ENCODE assay signal across 16 cellular contexts in the genomic region with DNA sequence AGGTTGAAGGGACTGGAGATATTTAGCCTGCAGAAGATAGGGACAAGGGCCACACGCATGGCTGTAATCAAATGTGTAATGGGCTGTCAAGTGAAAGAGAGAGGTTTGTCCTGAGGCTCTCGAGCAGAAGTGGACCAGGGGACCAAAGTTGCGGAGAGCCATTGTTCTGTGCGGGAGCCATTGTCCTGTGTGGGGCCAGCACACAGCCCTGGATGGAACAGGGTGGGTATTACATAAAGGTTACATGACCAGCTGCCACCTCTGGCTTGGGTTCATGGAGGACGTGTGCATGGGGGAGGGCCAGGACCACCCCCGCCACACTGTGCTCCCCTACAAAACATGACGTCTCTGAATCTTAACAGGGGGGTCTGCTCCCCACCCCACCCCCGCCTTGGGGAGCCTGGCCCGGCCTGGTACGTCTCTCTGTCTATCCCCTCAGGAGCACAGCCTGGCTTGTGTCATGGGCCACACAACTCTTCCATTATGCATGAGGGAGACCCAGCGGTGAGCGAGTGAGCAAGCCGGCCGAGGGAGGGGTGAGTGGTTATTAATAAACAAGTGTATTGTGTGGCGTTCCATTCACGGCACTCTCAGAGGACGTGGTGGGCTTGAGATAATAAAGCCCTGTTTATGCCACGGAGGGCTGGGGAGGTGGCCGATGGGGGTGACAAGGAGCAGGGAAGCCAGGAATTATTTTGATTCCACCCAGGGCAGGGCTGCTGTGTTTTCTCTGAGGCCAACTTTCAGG. TPM values are rescaled to one million over a fixed set of nuclear protein-coding genes. Genes with fewer than 3 reads are reported as not detected.
DNase-seq lines count a peak whose midpoint lies in the region; ATAC-seq, FAIRE-seq and TF ChIP-seq lines count a peak whose summit lies in the region.
"Had no signal": no experiment of that assay in that cellular context is flagged by ENCODE, and none has a peak within 500 bp of the region (broad histone marks: within the 10 kb centered on the region; RNA-seq: fewer than 3 reads in every experiment).

Gene NFASC (plus strand): TSS at position 698 of the 748 bp plus-strand sequence. CDS start 73,454 bp downstream, outside the sequence.

- peaks cover 29% of the 10 kb centered on the region for H3K4me1 ChIP-seq in right cardiac atrium (ENCODE audit: control insufficient read depth, insufficient read depth, low read length)
- H3K4me1 ChIP-seq in CD8-positive, alpha-beta memory T cell (ENCODE audit: insufficient read depth, low read length) = no peaks in the 10 kb centered on the region
- H3K4me1 ChIP-seq: thyroid gland had no signal

- no peaks in the 10 kb centered on the region for H3K9me3 Mint-ChIP-seq in CD8-positive, alpha-beta memory T cell
- H3K9me3 Mint-ChIP-seq: central memory CD8-positive, alpha-beta T cell had no signal

- CTCF ChIA-PET in CD8-positive, alpha-beta memory T cell (lab: Charles Lee) = no interaction called here

- no peaks in the 10 kb centered on the region for H3K36me3 Mint-ChIP-seq in CD8-positive, alpha-beta memory T cell

- TF ChIP-seq CTCF in bronchial epithelial cell (IDR thresholded peaks at IDR 0.05; ENCODE audit: insufficient read depth, low read length, severe bottlenecking) = no peak

- FAIRE-seq in bronchial epithelial cell (lab: Jason Lieb, UNC) = peak; percentile 82

- H3K27ac Mint-ChIP-seq in CD8-positive, alpha-beta memory T cell = no peak within 1 kb of the TSS

- ATAC-seq in right cardiac atrium = no peak
- ATAC-seq: HCT116, left lobe of liver had no signal

- H3K27me3 ChIP-seq in bronchial epithelial cell (ENCODE audit: control insufficient read depth, insufficient read depth, low read length) (no peaks in the 10 kb centered on the region), right cardiac atrium (ENCODE audit: control insufficient read depth, insufficient read depth) (no peaks in the 10 kb centered on the region)
- no peaks in the 10 kb centered on the region for H3K27me3 ChIP-seq in CD8-positive, alpha-beta memory T cell (ENCODE audit: insufficient read depth, low read length, poor library complexity, severe bottlenecking)
- H3K27me3 ChIP-seq: thyroid gland had no signal

- intact Hi-C loops in right cardiac atrium (cut with DNase I) = no loop called here
- intact Hi-C loops in posterior cingulate gyrus (cut with DNase I) = no loop called here

- DNase-seq in Ammon's horn (ENCODE audit: low spot score) = peak; percentile 96
- no peak for DNase-seq in bronchial epithelial cell (ENCODE audit: low read depth)
- peak in 1 of 3 donors; percentile 61 for DNase-seq in right cardiac atrium
- peak; percentile 62 to 97 (median 82) for DNase-seq in posterior cingulate gyrus
- no peak for DNase-seq in CD8-positive, alpha-beta memory T cell
- DNase-seq in activated T-cell treated with anti-CD3 and anti-CD28 coated beads, Interleukin-2, amount 50 U/mL, for 48 hours = no peak
- DNase-seq in cerebellar cortex (ENCODE audit: low spot score) = no peak
- DNase-seq in activated naive CD4-positive, alpha-beta T cell treated with anti-CD3 and anti-CD28 coated beads, Interleukin-2, amount 50 U/mL, for 16 hours = no peak
- DNase-seq: NCI-H1436, NCI-H748 treated with DMSO at 0.1 percent for 48 hours, SHP77 treated with DMSO at 0.1 percent for 48 hours, thyroid gland had no signal

- H3K36me3 ChIP-seq in bronchial epithelial cell (ENCODE audit: control insufficient read depth, insufficient read depth, low read length) = no peaks in the 10 kb centered on the region
- no peaks in the 10 kb centered on the region for H3K36me3 ChIP-seq in CD8-positive, alpha-beta memory T cell (ENCODE audit: insufficient read depth, low read length)
- H3K36me3 ChIP-seq: thyroid gland had no signal

- no peak within 1 kb of the TSS for H3K4me3 Mint-ChIP-seq in CD8-positive, alpha-beta memory T cell
- H3K4me3 Mint-ChIP-seq: central memory CD8-positive, alpha-beta T cell had no signal

- no peaks in the 10 kb centered on the region for H3K9me3 ChIP-seq in right cardiac atrium (ENCODE audit: control insufficient read depth, low read length)
- H3K9me3 ChIP-seq in CD8-positive, alpha-beta memory T cell (ENCODE audit: low read length) = no peaks in the 10 kb centered on the region
- H3K9me3 ChIP-seq: thyroid gland had no signal

- H3K4me1 Mint-ChIP-seq in CD8-positive, alpha-beta memory T cell = no peaks in the 10 kb centered on the region
- H3K4me1 Mint-ChIP-seq: central memory CD8-positive, alpha-beta T cell had no signal

- POLR2A ChIA-PET in CD8-positive, alpha-beta memory T cell (lab: Charles Lee) = no interaction called here

- H3K27ac ChIP-seq in right cardiac atrium (ENCODE audit: low read length) = peak within 1 kb of the TSS; percentile 13
- H3K27ac ChIP-seq in CD8-positive, alpha-beta memory T cell (ENCODE audit: low read depth, low read length) = no peak within 1 kb of the TSS
- H3K27ac ChIP-seq: thyroid gland had no signal

- H3K4me3 ChIP-seq in bronchial epithelial cell (ENCODE audit: low read depth, low read length) (no peak within 1 kb of the TSS), right cardiac atrium (ENCODE audit: low read length) (no peak within 1 kb of the TSS)
- no peak within 1 kb of the TSS for H3K4me3 ChIP-seq in CD8-positive, alpha-beta memory T cell (ENCODE audit: low read length)
- H3K4me3 ChIP-seq: thyroid gland had no signal

- WGBS in right cardiac atrium = 66% methylated on average over 19 of the region's 19 CpGs

- H3K27me3 Mint-ChIP-seq in CD8-positive, alpha-beta memory T cell = peaks cover 21 to 24% of the 10 kb centered on the region in 2 donors

RNA-seq across cellular contexts. Expression of gene NFASC, which starts in this region (rescaled TPM):
- 0.53 and 1.0 TPM in 2 replicates for total RNA-seq in bronchial epithelial cell
- total RNA-seq in right cardiac atrium = 10 to 100 TPM; 59.5 to 94.2 (median 67.1) TPM
- 44.2 TPM for polyA plus RNA-seq in right cardiac atrium
- total RNA-seq in CD8-positive, alpha-beta memory T cell = under 1 TPM; 0.11 to 0.16 TPM
- not detected for polyA plus RNA-seq in CD8-positive, alpha-beta memory T cell
- total RNA-seq: pulmonary artery endothelial cell had no signal

Comparison
In these comparisons a context has a peak if more than half of its experiments do, and no peak if none do; other contexts are left out.
1. RNA of gene NFASC (total RNA-seq): 59.5 to 94.2 TPM in right cardiac atrium; 0.53 to 1.0 TPM in bronchial epithelial cell and 0.11 to 0.16 TPM in CD8-positive, alpha-beta memory T cell; every median in the first group is over 10 times any median in the second.
2. RNA of gene NFASC (polyA plus RNA-seq): 44.2 TPM in right cardiac atrium (single experiment); not detected in CD8-positive, alpha-beta memory T cell (single experiment); every median in the first group is over 10 times any median in the second.
3. DNase-seq: peak in Ammon's horn (single experiment) and posterior cingulate gyrus (10 of 10); none in bronchial epithelial cell (single experiment), CD8-positive, alpha-beta memory T cell (0 of 5), activated T-cell treated with anti-CD3 and anti-CD28 coated beads, Interleukin-2, amount 50 U/mL, for 48 hours (0 of 2), cerebellar cortex (single experiment) and activated naive CD4-positive, alpha-beta T cell treated with anti-CD3 and anti-CD28 coated beads, Interleukin-2, amount 50 U/mL, for 16 hours (single experiment).